8 cellular contexts compared by ENCODE assay signal in genomic region chr1:36150296-36151132, GRCh38. TPM values are rescaled to one million over a fixed set of nuclear protein-coding genes. Genes with fewer than 3 reads are reported as not detected.
DNase-seq lines count a peak whose midpoint lies in the region; ATAC-seq and TF ChIP-seq lines count a peak whose summit lies in the region.

No MANE protein-coding gene starts in this region.

- no peak overlapping the region for H3K4me3 ChIP-seq in liver (ENCODE audit: low read depth in 1 of 3, low read length in 3 of 3)

- peaks cover 0 to under 1% (median 0%) of the 10 kb centered on the region in 4 donors for H3K36me3 ChIP-seq in liver (ENCODE audit: control insufficient read depth in 4 of 4, insufficient read depth in 3 of 4, low read depth in 1 of 4, low read length in 3 of 4)

- peak overlapping the region; percentile 69 to 76 for H3K27ac ChIP-seq in liver (ENCODE audit: low read depth in 1 of 2, low read length in 2 of 2)

- H3K9me3 ChIP-seq in liver (ENCODE audit: control insufficient read depth in 4 of 4, low read length in 3 of 4), result no peaks in the 10 kb centered on the region

- no peaks in the 10 kb centered on the region for H3K27me3 Mint-ChIP-seq in activated CD4-positive, alpha-beta T cell treated with anti-CD3 and anti-CD28 coated beads, Interleukin-2, amount 10 ng/mL, durations not matched to agents 7 days and 5 days

- POLR2A ChIA-PET in activated CD4-positive, alpha-beta T cell treated with anti-CD3 and anti-CD28 coated beads, Interleukin-2, amount 10 ng/mL, durations not matched to agents 7 days and 5 days (lab: Charles Lee), result interaction anchor here (1.1 to 1.3 kb wide), 2 partner anchors 11 to 135 kb away, joined by 4 to 5 read pairs; no protein-coding TSS in a partner anchor

- H3K4me1 Mint-ChIP-seq in activated CD4-positive, alpha-beta T cell treated with anti-CD3 and anti-CD28 coated beads, Interleukin-2, amount 10 ng/mL, durations not matched to agents 7 days and 5 days, result peaks cover 75% of the 10 kb centered on the region

- H3K9me3 Mint-ChIP-seq in activated CD4-positive, alpha-beta T cell treated with anti-CD3 and anti-CD28 coated beads, Interleukin-2, amount 10 ng/mL, durations not matched to agents 7 days and 5 days, result no peaks in the 10 kb centered on the region

- peaks cover 15% of the 10 kb centered on the region for H3K36me3 Mint-ChIP-seq in activated CD4-positive, alpha-beta T cell treated with anti-CD3 and anti-CD28 coated beads, Interleukin-2, amount 10 ng/mL, durations not matched to agents 7 days and 5 days (ENCODE audit: low read depth)

- ATAC-seq in HG03457 (IDR thresholded peaks at IDR 0.05; ENCODE audit: unreplicated experiment), result peak; percentile 39

- TF ChIP-seq CTCF in liver (IDR thresholded peaks at IDR 0.05; ENCODE audit: low read depth, low read length, missing input control), result no peak

- H3K27me3 ChIP-seq in liver (ENCODE audit: control insufficient read depth in 4 of 4, insufficient read depth in 4 of 4, low read length in 3 of 4), result no peaks in the 10 kb centered on the region

- H3K27ac Mint-ChIP-seq in activated CD4-positive, alpha-beta T cell treated with anti-CD3 and anti-CD28 coated beads, Interleukin-2, amount 10 ng/mL, durations not matched to agents 7 days and 5 days, result peak overlapping the region; percentile 98

- DNase-seq in Ammon's horn (ENCODE audit: low spot score) (peak; percentile 90), NCI-H524 treated with DMSO at 0.1 percent for 48 hours (lab: John Stamatoyannopoulos, UW) (peak; percentile 75), dermis blood vessel endothelial cell (peak; percentile 96)
- DNase-seq in activated CD4-positive, alpha-beta T cell treated with anti-CD3 and anti-CD28 coated beads, Interleukin-2, amount 10 ng/mL, durations not matched to agents 7 days and 5 days, result peak; percentile 80
- DNase-seq in stimulated activated CD4-positive, alpha-beta T cell treated with anti-CD3 and anti-CD28 coated beads, Interleukin-4, amount 100 ng/mL, for 24 hours, result peak; percentile 75

- peak overlapping the region in 1 of 2 donors; percentile 26 for H3K9ac ChIP-seq in liver (ENCODE audit: low read depth in 1 of 2, low read length in 2 of 2)

- CTCF ChIA-PET in activated CD4-positive, alpha-beta T cell treated with anti-CD3 and anti-CD28 coated beads, Interleukin-2, amount 10 ng/mL, durations not matched to agents 7 days and 5 days (lab: Charles Lee), result interaction anchor here (0.6 to 4.0 kb wide), 39 partner anchors 11 to 667 kb away, joined by 3 to 85 read pairs (median 6); partner anchors contain the start of genes AGO3 and THRAP3

- H3K4me3 Mint-ChIP-seq in activated CD4-positive, alpha-beta T cell treated with anti-CD3 and anti-CD28 coated beads, Interleukin-2, amount 10 ng/mL, durations not matched to agents 7 days and 5 days, result peak overlapping the region; percentile 97

- H3K4me1 ChIP-seq in liver (ENCODE audit: control insufficient read depth in 4 of 4, insufficient read depth in 4 of 4, low read length in 3 of 4), result peaks cover 3 to 45% (median 35%) of the 10 kb centered on the region in 4 donors

- peak; percentile 57 to 72 for TF ChIP-seq RAD21 in liver (IDR thresholded peaks at IDR 0.05)

- WGBS in liver, result 21% methylated on average over 12 of the region's 12 CpGs

- TF ChIP-seq POLR2A in GM19193 (IDR thresholded peaks at IDR 0.05; ENCODE audit: extremely low read depth, insufficient read depth, insufficient read length), result peak; percentile 56

TF ChIP-seq in liver, 16 proteins besides CTCF, POLR2A, EP300 and RAD21:
- TF ChIP-seq YY1 (IDR thresholded peaks at IDR 0.05) (peak; percentile 67), TAF1 (conservative IDR thresholded peaks at IDR 0.05) (peak; percentile 61), EGR1 (IDR thresholded peaks at IDR 0.05; ENCODE audit: low read depth in 2 of 2) (no peak), NR2F2 (IDR thresholded peaks at IDR 0.05) (peak; percentile 30), SP1 (IDR thresholded peaks at IDR 0.05) (peak; percentile 85), HNF4G (IDR thresholded peaks at IDR 0.05) (no peak), RXRA (IDR thresholded peaks at IDR 0.05) (peak; percentile 68 to 79), HNF4A (conservative IDR thresholded peaks at IDR 0.05) (peak; percentile 12 to 41), GABPA (IDR thresholded peaks at IDR 0.05 in 1 of 2, conservative IDR thresholded peaks at IDR 0.05 in 1 of 2) (no peak), FOXA2 (IDR thresholded peaks at IDR 0.05) (peak; percentile 16), FOXA1 (IDR thresholded peaks at IDR 0.05) (no peak), JUND (IDR thresholded peaks at IDR 0.05) (peak; percentile 64 to 79)
- TF ChIP-seq, protein P1, sequence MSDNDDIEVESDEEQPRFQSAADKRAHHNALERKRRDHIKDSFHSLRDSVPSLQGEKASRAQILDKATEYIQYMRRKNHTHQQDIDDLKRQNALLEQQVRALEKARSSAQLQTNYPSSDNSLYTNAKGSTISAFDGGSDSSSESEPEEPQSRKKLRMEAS (IDR thresholded peaks at IDR 0.05), result no peak
- TF ChIP-seq, protein P2, sequence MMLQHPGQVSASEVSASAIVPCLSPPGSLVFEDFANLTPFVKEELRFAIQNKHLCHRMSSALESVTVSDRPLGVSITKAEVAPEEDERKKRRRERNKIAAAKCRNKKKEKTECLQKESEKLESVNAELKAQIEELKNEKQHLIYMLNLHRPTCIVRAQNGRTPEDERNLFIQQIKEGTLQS (IDR thresholded peaks at IDR 0.05), result no peak
- TF ChIP-seq, protein P3, sequence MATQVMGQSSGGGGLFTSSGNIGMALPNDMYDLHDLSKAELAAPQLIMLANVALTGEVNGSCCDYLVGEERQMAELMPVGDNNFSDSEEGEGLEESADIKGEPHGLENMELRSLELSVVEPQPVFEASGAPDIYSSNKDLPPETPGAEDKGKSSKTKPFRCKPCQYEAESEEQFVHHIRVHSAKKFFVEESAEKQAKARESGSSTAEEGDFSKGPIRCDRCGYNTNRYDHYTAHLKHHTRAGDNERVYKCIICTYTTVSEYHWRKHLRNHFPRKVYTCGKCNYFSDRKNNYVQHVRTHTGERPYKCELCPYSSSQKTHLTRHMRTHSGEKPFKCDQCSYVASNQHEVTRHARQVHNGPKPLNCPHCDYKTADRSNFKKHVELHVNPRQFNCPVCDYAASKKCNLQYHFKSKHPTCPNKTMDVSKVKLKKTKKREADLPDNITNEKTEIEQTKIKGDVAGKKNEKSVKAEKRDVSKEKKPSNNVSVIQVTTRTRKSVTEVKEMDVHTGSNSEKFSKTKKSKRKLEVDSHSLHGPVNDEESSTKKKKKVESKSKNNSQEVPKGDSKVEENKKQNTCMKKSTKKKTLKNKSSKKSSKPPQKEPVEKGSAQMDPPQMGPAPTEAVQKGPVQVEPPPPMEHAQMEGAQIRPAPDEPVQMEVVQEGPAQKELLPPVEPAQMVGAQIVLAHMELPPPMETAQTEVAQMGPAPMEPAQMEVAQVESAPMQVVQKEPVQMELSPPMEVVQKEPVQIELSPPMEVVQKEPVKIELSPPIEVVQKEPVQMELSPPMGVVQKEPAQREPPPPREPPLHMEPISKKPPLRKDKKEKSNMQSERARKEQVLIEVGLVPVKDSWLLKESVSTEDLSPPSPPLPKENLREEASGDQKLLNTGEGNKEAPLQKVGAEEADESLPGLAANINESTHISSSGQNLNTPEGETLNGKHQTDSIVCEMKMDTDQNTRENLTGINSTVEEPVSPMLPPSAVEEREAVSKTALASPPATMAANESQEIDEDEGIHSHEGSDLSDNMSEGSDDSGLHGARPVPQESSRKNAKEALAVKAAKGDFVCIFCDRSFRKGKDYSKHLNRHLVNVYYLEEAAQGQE (IDR thresholded peaks at IDR 0.05), result peak; percentile 87
- TF ChIP-seq, protein P4, sequence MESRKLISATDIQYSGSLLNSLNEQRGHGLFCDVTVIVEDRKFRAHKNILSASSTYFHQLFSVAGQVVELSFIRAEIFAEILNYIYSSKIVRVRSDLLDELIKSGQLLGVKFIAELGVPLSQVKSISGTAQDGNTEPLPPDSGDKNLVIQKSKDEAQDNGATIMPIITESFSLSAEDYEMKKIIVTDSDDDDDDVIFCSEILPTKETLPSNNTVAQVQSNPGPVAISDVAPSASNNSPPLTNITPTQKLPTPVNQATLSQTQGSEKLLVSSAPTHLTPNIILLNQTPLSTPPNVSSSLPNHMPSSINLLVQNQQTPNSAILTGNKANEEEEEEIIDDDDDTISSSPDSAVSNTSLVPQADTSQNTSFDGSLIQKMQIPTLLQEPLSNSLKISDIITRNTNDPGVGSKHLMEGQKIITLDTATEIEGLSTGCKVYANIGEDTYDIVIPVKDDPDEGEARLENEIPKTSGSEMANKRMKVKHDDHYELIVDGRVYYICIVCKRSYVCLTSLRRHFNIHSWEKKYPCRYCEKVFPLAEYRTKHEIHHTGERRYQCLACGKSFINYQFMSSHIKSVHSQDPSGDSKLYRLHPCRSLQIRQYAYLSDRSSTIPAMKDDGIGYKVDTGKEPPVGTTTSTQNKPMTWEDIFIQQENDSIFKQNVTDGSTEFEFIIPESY (IDR thresholded peaks at IDR 0.05), result no peak

RNA-seq across cellular contexts. Expression of gene TRAPPC3, which starts 1.2 kb away (rescaled TPM):
- total RNA-seq in activated CD4-positive, alpha-beta T cell treated with anti-CD3 and anti-CD28 coated beads, Interleukin-2, amount 10 ng/mL, durations not matched to agents 7 days and 5 days, result 10 to 100 TPM; 57.5 to 59.3 TPM
- total RNA-seq in dermis blood vessel endothelial cell (77.8 and 117 TPM in 2 replicates), liver (10 to 100 TPM; 30.4 to 56.1 TPM)
- polyA plus RNA-seq in liver, result 10 to 100 TPM; 24.2 to 30.4 TPM

RNA-seq across cellular contexts. Expression of gene MAP7D1, which starts 5.4 kb away (rescaled TPM):
- 100 to 1,000 TPM; 209 to 226 TPM for total RNA-seq in activated CD4-positive, alpha-beta T cell treated with anti-CD3 and anti-CD28 coated beads, Interleukin-2, amount 10 ng/mL, durations not matched to agents 7 days and 5 days
- total RNA-seq in dermis blood vessel endothelial cell, result 77.9 and 106 TPM in 2 replicates
- total RNA-seq in liver, result 10 to 100 TPM; 14.8 to 15.1 TPM
- 10 to 100 TPM in 1 of 2 donors, 1 to 10 TPM in 1; 5.6 to 10.9 TPM for polyA plus RNA-seq in liver

RNA-seq across cellular contexts. Expression of gene COL8A2, which starts 25.5 kb away (rescaled TPM):
- total RNA-seq in activated CD4-positive, alpha-beta T cell treated with anti-CD3 and anti-CD28 coated beads, Interleukin-2, amount 10 ng/mL, durations not matched to agents 7 days and 5 days, result not detected
- 3.0 and 3.2 TPM in 2 replicates for total RNA-seq in dermis blood vessel endothelial cell
- under 1 TPM; 0.33 to 0.37 TPM for total RNA-seq in liver
- under 1 TPM; 0.04 to 0.47 TPM for polyA plus RNA-seq in liver
